ENCODE assay signal across 26 cellular contexts in the genomic region with DNA sequence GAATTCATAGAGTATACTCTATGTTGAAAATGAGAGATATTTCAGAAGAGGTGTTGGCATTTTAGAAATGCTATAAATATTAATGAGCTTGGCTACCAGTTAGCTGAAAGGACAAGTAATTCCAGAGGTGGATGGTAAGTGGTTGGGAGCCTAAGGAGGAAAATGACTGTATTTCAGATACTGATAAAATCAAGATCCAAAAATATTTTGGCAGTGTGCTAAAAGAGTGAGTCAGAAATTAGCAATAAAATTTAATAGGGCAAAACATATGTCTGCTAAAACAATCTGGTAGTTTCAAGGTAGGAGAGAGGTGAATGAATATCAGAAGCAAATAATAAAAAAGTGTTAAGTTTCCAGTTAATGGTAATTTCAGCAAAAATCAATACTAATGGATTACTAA.
"Had no signal": no experiment of that assay in that cellular context is flagged by ENCODE, and none has a peak within 500 bp of the region (broad histone marks: within the 10 kb centered on the region; RNA-seq: fewer than 3 reads in every experiment).

No MANE protein-coding gene starts in this region.

- ATAC-seq: K562, Panc1, Right ventricle myocardium inferior, SK-N-SH treated with all-trans-retinoic acid at 6 μM for 48 hours had no signal

- DNase-seq: MM.1S, NCI-H1048, NCI-H1105 treated with DMSO at 0.1 percent for 48 hours, NCI-H1417 treated with DMSO at 0.1 percent for 48 hours, NCI-H146, NCI-H1694 treated with DMSO at 0.1 percent for 48 hours, NCI-H1930, NCI-H2081, NCI-H2107, NCI-H2171, NCI-H226, NCI-H446, NCI-H510A, NCI-H524 treated with DMSO at 0.1 percent for 48 hours, NCI-H69, NCI-H774, SHP77 treated with DMSO at 0.1 percent for 48 hours, SJCRH30, T-helper 1 cell had no signal

- H3K27ac ChIP-seq: HL-60, KMS-11, RWPE1, SJCRH30 had no signal

- H3K9me3 ChIP-seq: SJCRH30 had no signal

- H3K4me2 ChIP-seq: KMS-11 had no signal

- H3K4me3 ChIP-seq: K562, SJCRH30 had no signal

- H3K36me3 ChIP-seq: SJCRH30 had no signal

- H3K9ac ChIP-seq: KMS-11 had no signal

- H3K4me1 ChIP-seq: SJCRH30 had no signal
